ENCODE assay signal across 15 cellular contexts in genomic region chr9:109600142-109600541, GRCh38.
DNase-seq lines count a peak whose midpoint lies in the region; TF ChIP-seq lines count a peak whose summit lies in the region.
"Had no signal": no experiment of that assay in that cellular context is flagged by ENCODE, and none has a peak within 500 bp of the region (broad histone marks: within the 10 kb centered on the region; RNA-seq: fewer than 3 reads in every experiment).

No MANE protein-coding gene starts in this region.

- H3K4me3 ChIP-seq in adipocyte (ENCODE audit: low read length) = no peak overlapping the region

- H3K27me3 ChIP-seq in adipocyte (replicated peaks; ENCODE audit: control insufficient read depth, insufficient read depth, low read length) = peaks cover 23% of the 10 kb centered on the region

- H3K4me3 Mint-ChIP-seq in HFFc6 = no peak overlapping the region
- H3K4me3 Mint-ChIP-seq: CD4-positive, CD25-positive, alpha-beta regulatory T cell; nephron; stimulated activated naive CD8-positive, alpha-beta T cell treated with anti-CD3 and anti-CD28 coated beads, Interleukin-15, amount 100 ng/mL, for 72 hours; T-helper 1 cell treated with Interleukin-12 subunit alpha and Interleukin-12 subunit beta and Interleukin-4 antibody, amounts not matched to agents 30 μg/mL and 1 μg/mL, for 36 hours had no signal

- no peak for TF ChIP-seq CTCF in HFFc6 (IDR thresholded peaks at IDR 0.05)

- no peaks in the 10 kb centered on the region for H3K9me3 Mint-ChIP-seq in HFFc6
- H3K9me3 Mint-ChIP-seq: nephron; stimulated activated naive CD8-positive, alpha-beta T cell treated with anti-CD3 and anti-CD28 coated beads, Interleukin-15, amount 100 ng/mL, for 72 hours; T-helper 1 cell treated with Interleukin-12 subunit alpha and Interleukin-12 subunit beta and Interleukin-4 antibody, amounts not matched to agents 30 μg/mL and 1 μg/mL, for 36 hours had no signal

- H3K36me3 ChIP-seq in adipocyte (ENCODE audit: control insufficient read depth, insufficient read depth, low read length, severe bottlenecking) = no peaks in the 10 kb centered on the region

- H3K4me1 ChIP-seq in adipocyte (ENCODE audit: control insufficient read depth, insufficient read depth, low read length) = no peaks in the 10 kb centered on the region

- no peak overlapping the region for H3K27ac Mint-ChIP-seq in HFFc6
- H3K27ac Mint-ChIP-seq: CD4-positive, CD25-positive, alpha-beta regulatory T cell; nephron; stimulated activated naive CD8-positive, alpha-beta T cell treated with anti-CD3 and anti-CD28 coated beads, Interleukin-15, amount 100 ng/mL, for 72 hours; T-helper 1 cell treated with Interleukin-12 subunit alpha and Interleukin-12 subunit beta and Interleukin-4 antibody, amounts not matched to agents 30 μg/mL and 1 μg/mL, for 36 hours had no signal

- DNase-seq in AG08396 (ENCODE audit: low spot score) (peak; percentile 33), HFFc6 (peak; percentile 31), adipocyte (ENCODE audit: low read depth) (peak; percentile 70), iPS-NIHi7 (ENCODE audit: extremely low spot score) (peak; percentile 26), SKM-1 (lab: John Stamatoyannopoulos, UW; ENCODE audit: unreplicated experiment) (no peak), NCI-H510A (lab: John Stamatoyannopoulos, UW) (no peak), SHP77 (lab: John Stamatoyannopoulos, UW) (no peak), NCI-H2227 (lab: John Stamatoyannopoulos, UW; ENCODE audit: unreplicated experiment) (no peak)
- DNase-seq: activated T-cell treated with anti-CD3 and anti-CD28 coated beads, Interleukin-2, amount 50 U/mL, for 48 hours; CD4-positive, CD25-positive, alpha-beta regulatory T cell; dermis blood vessel endothelial cell; KG1; stimulated activated naive CD8-positive, alpha-beta T cell treated with anti-CD3 and anti-CD28 coated beads, Interleukin-15, amount 100 ng/mL, for 72 hours had no signal

- H3K27me3 Mint-ChIP-seq in HFFc6 (ENCODE audit: insufficient read depth) = peaks cover 4% of the 10 kb centered on the region
- H3K27me3 Mint-ChIP-seq: stimulated activated naive CD8-positive, alpha-beta T cell treated with anti-CD3 and anti-CD28 coated beads, Interleukin-15, amount 100 ng/mL, for 72 hours had no signal

- H3K36me3 Mint-ChIP-seq in HFFc6 (ENCODE audit: low read depth) = no peaks in the 10 kb centered on the region
- H3K36me3 Mint-ChIP-seq: CD4-positive, CD25-positive, alpha-beta regulatory T cell had no signal

- peaks cover 6% of the 10 kb centered on the region; the same call in 1 of the 2 replicates for H3K4me1 Mint-ChIP-seq in HFFc6 (ENCODE audit: low read depth)
- H3K4me1 Mint-ChIP-seq: CD4-positive, CD25-positive, alpha-beta regulatory T cell; stimulated activated naive CD8-positive, alpha-beta T cell treated with anti-CD3 and anti-CD28 coated beads, Interleukin-15, amount 100 ng/mL, for 72 hours had no signal

- no peak overlapping the region for H3K9ac ChIP-seq in adipocyte (ENCODE audit: low read length)

- peaks cover 3% of the 10 kb centered on the region for H3K9me3 ChIP-seq in adipocyte (ENCODE audit: control insufficient read depth, low read length)

Comparison
In these comparisons a context has a peak if more than half of its experiments do, and no peak if none do; other contexts are left out.
1. DNase-seq: peak in AG08396 (single experiment), HFFc6 (single experiment), adipocyte (single experiment) and iPS-NIHi7 (single experiment); none in SKM-1 (single experiment), NCI-H510A (single experiment), SHP77 (0 of 2) and NCI-H2227 (single experiment).